ENCODE assay signal across 8 cellular contexts in the genomic region with DNA sequence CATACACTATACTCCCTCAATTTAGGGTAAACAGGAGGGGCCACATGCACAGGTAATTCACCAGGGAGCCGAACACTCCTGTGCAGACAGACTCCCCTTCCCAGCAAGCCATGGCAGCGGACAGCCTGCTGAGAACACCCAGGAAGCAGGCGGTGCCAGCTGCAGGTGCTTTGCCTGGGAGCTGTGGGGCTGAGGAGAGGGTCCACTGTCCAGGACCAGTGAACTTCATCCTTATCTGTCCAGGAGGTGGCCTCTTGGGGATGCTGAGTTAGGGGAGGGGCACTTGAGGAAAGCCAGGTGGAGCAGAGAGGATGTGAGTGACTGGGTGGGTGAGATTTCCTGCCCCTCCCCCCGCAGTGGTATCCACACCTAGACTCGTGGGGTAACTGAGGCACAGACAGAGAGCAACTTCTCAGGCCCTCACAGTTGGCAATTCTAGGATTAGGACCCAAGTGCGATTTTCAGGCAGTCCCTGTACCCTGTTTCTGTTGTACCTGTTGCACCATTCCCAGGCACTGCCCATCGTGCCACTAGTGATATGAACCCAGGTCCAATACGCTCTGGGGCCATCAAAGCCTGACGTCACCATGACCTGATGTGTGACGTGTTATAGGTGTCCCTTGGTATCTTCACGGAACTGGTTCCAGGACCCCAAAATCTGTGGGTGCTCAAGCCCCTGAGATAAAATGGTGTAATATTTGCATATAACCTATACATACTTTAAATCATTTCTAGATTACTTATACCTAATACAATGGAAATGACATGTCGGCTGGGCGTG. TPM values are rescaled to one million over a fixed set of nuclear protein-coding genes. Genes with fewer than 3 reads are reported as not detected.
DNase-seq lines count a peak whose midpoint lies in the region; ATAC-seq and TF ChIP-seq lines count a peak whose summit lies in the region.

No MANE protein-coding gene starts in this region.

- H4K20me1 ChIP-seq in fibroblast of lung (ENCODE audit: control insufficient read depth, extremely low read depth, insufficient read depth, low read length): no peaks in the 10 kb centered on the region

- H3K27ac ChIP-seq in SJSA1 (no peak overlapping the region), fibroblast of lung (ENCODE audit: insufficient read depth, low read length) (no peak overlapping the region)

- H3K4me2 ChIP-seq in fibroblast of lung (ENCODE audit: extremely low read depth, insufficient read depth, low read length): peak overlapping the region; percentile 94

- DNase-seq in GM10266 (ENCODE audit: extremely low spot score) (no peak), SJSA1 (ENCODE audit: low read depth in 1 of 2, low spot score in 2 of 2) (no peak), fibroblast of lung (ENCODE audit: low read depth in 2 of 2) (no peak), retina (peak; percentile 37), H4 (ENCODE audit: low spot score) (no peak), NCI-H1417 (lab: John Stamatoyannopoulos, UW) (no peak), GDM1 (lab: John Stamatoyannopoulos, UW) (no peak)

- peak overlapping the region; percentile 60 for H3K4me3 ChIP-seq in SJSA1
- H3K4me3 ChIP-seq in fibroblast of lung (replicated peaks in 1 of 4; ENCODE audit: control extremely low read depth in 1 of 4, insufficient read depth in 1 of 4, low read depth in 3 of 4, low read length in 4 of 4): peak overlapping the region; percentile 96 to 98 (median 97)

- H3K9me3 ChIP-seq in SJSA1 (replicated peaks) (no peaks in the 10 kb centered on the region), fibroblast of lung (ENCODE audit: control insufficient read depth, insufficient read depth, low read depth, low read length) (no peaks in the 10 kb centered on the region)

- TF ChIP-seq CTCF in GM10266 (IDR thresholded peaks at IDR 0.05; ENCODE audit: control insufficient read depth, insufficient read depth, low read depth, missing control alignments) (peak; percentile 10), fibroblast of lung (conservative IDR thresholded peaks at IDR 0.05 in 1 of 2, IDR thresholded peaks at IDR 0.05 in 1 of 2; ENCODE audit: low read depth in 1 of 2, low read length in 2 of 2) (no peak)

- H3K36me3 ChIP-seq in SJSA1 (peaks cover 9% of the 10 kb centered on the region), fibroblast of lung (ENCODE audit: control insufficient read depth, insufficient read depth, low read length) (peaks cover 6% of the 10 kb centered on the region)

- H3K9ac ChIP-seq in fibroblast of lung (ENCODE audit: insufficient read depth, low read length): no peak overlapping the region

- H3K4me1 ChIP-seq in SJSA1 (replicated peaks) (peaks cover 15% of the 10 kb centered on the region), fibroblast of lung (ENCODE audit: control insufficient read depth, extremely low read depth, insufficient read depth, low read length) (no peaks in the 10 kb centered on the region)

- peaks cover 7% of the 10 kb centered on the region for H3K79me2 ChIP-seq in fibroblast of lung (ENCODE audit: control insufficient read depth, insufficient read depth, low read length)

- H2AFZ ChIP-seq in fibroblast of lung (ENCODE audit: low read length): no peak overlapping the region

- H3K27me3 ChIP-seq in SJSA1 (replicated peaks) (no peaks in the 10 kb centered on the region), fibroblast of lung (ENCODE audit: control insufficient read depth, insufficient read depth, low read length) (no peaks in the 10 kb centered on the region)

- ATAC-seq in GM18907 (IDR thresholded peaks at IDR 0.05; ENCODE audit: unreplicated experiment): no peak

RNA-seq across cellular contexts. Expression of a gene that starts 1.2 kb away (rescaled TPM):
- 190 and 246 TPM in 2 replicates for total RNA-seq in SJSA1 (2014; rRNA removed; shearing (Covaris generic))
- 315 and 448 TPM in 2 replicates for total RNA-seq in fibroblast of lung
- 146 and 151 TPM in 2 replicates for polyA plus RNA-seq in fibroblast of lung
- 262 and 290 TPM in 2 replicates for polyA plus RNA-seq in fibroblast of lung (2012)
- 305 and 324 TPM in 2 replicates for polyA minus RNA-seq in fibroblast of lung (ENCODE audit: low replicate concordance)
- 97.6 and 134 TPM in 2 replicates for total RNA-seq in H4 (2014; rRNA removed; shearing (Covaris generic))

RNA-seq across cellular contexts. Expression of a gene that starts 17.4 kb away (rescaled TPM):
- total RNA-seq in SJSA1 (2014; rRNA removed; shearing (Covaris generic)): 6.9 and 8.6 TPM in 2 replicates
- total RNA-seq in fibroblast of lung: 5.0 and 6.4 TPM in 2 replicates
- 1.4 and 1.7 TPM in 2 replicates for polyA plus RNA-seq in fibroblast of lung
- 3.9 and 4.6 TPM in 2 replicates for polyA plus RNA-seq in fibroblast of lung (2012)
- polyA minus RNA-seq in fibroblast of lung (ENCODE audit: low replicate concordance): 2.3 and 2.4 TPM in 2 replicates
- 3.4 and 6.5 TPM in 2 replicates for total RNA-seq in H4 (2014; rRNA removed; shearing (Covaris generic))

RNA-seq across cellular contexts. Expression of a gene that starts 21.6 kb away (rescaled TPM):
- 129 and 159 TPM in 2 replicates for total RNA-seq in SJSA1 (2014; rRNA removed; shearing (Covaris generic))
- 47.0 and 70.2 TPM in 2 replicates for total RNA-seq in fibroblast of lung
- polyA plus RNA-seq in fibroblast of lung: 35.3 and 61.1 TPM in 2 replicates
- 56.6 and 110 TPM in 2 replicates for polyA plus RNA-seq in fibroblast of lung (2012)
- polyA minus RNA-seq in fibroblast of lung (ENCODE audit: low replicate concordance): 96.9 and 137 TPM in 2 replicates
- total RNA-seq in H4 (2014; rRNA removed; shearing (Covaris generic)): 90.3 and 108 TPM in 2 replicates

RNA-seq across cellular contexts. Expression of a gene that starts 37.9 kb away (rescaled TPM):
- total RNA-seq in SJSA1 (2014; rRNA removed; shearing (Covaris generic)): not detected in 2 replicates
- total RNA-seq in fibroblast of lung: under 0.01 TPM in 1 of 2 replicates, not detected in the other
- polyA plus RNA-seq in fibroblast of lung: 0.05 TPM in 1 of 2 replicates, not detected in the other
- 0.07 and 0.12 TPM in 2 replicates for polyA plus RNA-seq in fibroblast of lung (2012)
- polyA minus RNA-seq in fibroblast of lung (ENCODE audit: low replicate concordance): not detected in 2 replicates
- not detected in 2 replicates for total RNA-seq in H4 (2014; rRNA removed; shearing (Covaris generic))

RNA-seq across cellular contexts. Expression of a gene that starts 43.2 kb away (rescaled TPM):
- total RNA-seq in SJSA1 (2014; rRNA removed; shearing (Covaris generic)): 0.29 TPM in 1 of 2 replicates, not detected in the other
- total RNA-seq in fibroblast of lung: 0.26 and 0.66 TPM in 2 replicates
- 0.06 and 0.10 TPM in 2 replicates for polyA plus RNA-seq in fibroblast of lung
- 0.13 and 0.31 TPM in 2 replicates for polyA plus RNA-seq in fibroblast of lung (2012)
- 0.43 and 4.1 TPM in 2 replicates for polyA minus RNA-seq in fibroblast of lung (ENCODE audit: low replicate concordance)
- 0.21 and 0.82 TPM in 2 replicates for total RNA-seq in H4 (2014; rRNA removed; shearing (Covaris generic))
